ENCODE assay signal across 8 cellular contexts in genomic region chr5:66828551-66829421, GRCh38.
DNase-seq lines count a peak whose midpoint lies in the region; ATAC-seq, FAIRE-seq and TF ChIP-seq lines count a peak whose summit lies in the region.

No MANE protein-coding gene starts in this region.

- H3K36me3 ChIP-seq in BLaER1 treated with 17β-estradiol and CSF1 and Interleukin-3, amounts not matched to agents 10 nM and 100 nM: no peaks in the 10 kb centered on the region
- H3K36me3 ChIP-seq in ectodermal cell (ENCODE audit: control insufficient read depth, insufficient read depth, low read length) (no peaks in the 10 kb centered on the region), HepG2 (replicated peaks in 1 of 2; ENCODE audit: control insufficient read depth in 1 of 2, insufficient read depth in 2 of 2, low read length in 2 of 2) (no peaks in the 10 kb centered on the region)

- H3K36me3 Mint-ChIP-seq in activated CD4-positive, alpha-beta T cell treated with anti-CD3 and anti-CD28 coated beads, Interleukin-2, amount 10 ng/mL, durations not matched to agents 7 days and 5 days (ENCODE audit: low read depth): peaks cover 6% of the 10 kb centered on the region

- peak; percentile 56 for DNase-seq in NCI-H1694 treated with DMSO at 0.1 percent for 48 hours (lab: John Stamatoyannopoulos, UW)
- peak; percentile 79 for DNase-seq in activated CD4-positive, alpha-beta T cell treated with anti-CD3 and anti-CD28 coated beads, Interleukin-2, amount 10 ng/mL, durations not matched to agents 7 days and 5 days
- DNase-seq in HepG2 (ENCODE audit: low spot score): peak; percentile 7
- peak; percentile 46 to 50 for DNase-seq in stimulated activated CD4-positive, alpha-beta T cell treated with anti-CD3 and anti-CD28 coated beads, Interleukin-2, amount 100 ng/mL, for 24 hours

- H3K4me3 Mint-ChIP-seq in activated CD4-positive, alpha-beta T cell treated with anti-CD3 and anti-CD28 coated beads, Interleukin-2, amount 10 ng/mL, durations not matched to agents 7 days and 5 days: peak overlapping the region; percentile 83

- no peak for TF ChIP-seq POLR2A in HepG2 (IDR thresholded peaks at IDR 0.05; ENCODE audit: insufficient read depth in 1 of 2, low read depth in 2 of 2, low read length in 2 of 2)

- intact Hi-C loops in HepG2 (cut with micrococcal nuclease; ENCODE audit: unreplicated experiment): no loop called here

- no peak for FAIRE-seq in HepG2 (lab: Jason Lieb, UNC)

- peak overlapping the region; percentile 89 for H3K27ac Mint-ChIP-seq in activated CD4-positive, alpha-beta T cell treated with anti-CD3 and anti-CD28 coated beads, Interleukin-2, amount 10 ng/mL, durations not matched to agents 7 days and 5 days

- CTCF ChIA-PET in activated CD4-positive, alpha-beta T cell treated with anti-CD3 and anti-CD28 coated beads, Interleukin-2, amount 10 ng/mL, durations not matched to agents 7 days and 5 days (lab: Charles Lee): interaction anchor here (1.0 to 4.9 kb wide), 10 partner anchors 8 to 392 kb away, joined by 3 to 31 read pairs (median 4); no protein-coding TSS in a partner anchor
- CTCF ChIA-PET in HepG2 (lab: Yijun Ruan, JAX; ENCODE audit: low intra/inter-chr PET ratio, low total read pairs): no interaction called here

- no peaks in the 10 kb centered on the region for H3K9me3 ChIP-seq in BLaER1 treated with 17β-estradiol and CSF1 and Interleukin-3, amounts not matched to agents 10 nM and 100 nM (replicated peaks in 1 of 11)
- H3K9me3 ChIP-seq in ectodermal cell (ENCODE audit: control insufficient read depth, low read length) (no peaks in the 10 kb centered on the region), HepG2 (ENCODE audit: low read length) (no peaks in the 10 kb centered on the region)

- 8% methylated on average over 21 of the region's 21 CpGs for WGBS in ectodermal cell, 2 experiments
- 1% methylated on average over 20 of the region's 21 CpGs for WGBS in HepG2 (ENCODE audit: low lambda C conversion rate)

- H2AFZ ChIP-seq in HepG2 (ENCODE audit: low read length): no peak overlapping the region

- TF ChIP-seq CTCF in HepG2 (CRISPR knock-in tag; IDR thresholded peaks at IDR 0.05): no peak

- POLR2A ChIA-PET in activated CD4-positive, alpha-beta T cell treated with anti-CD3 and anti-CD28 coated beads, Interleukin-2, amount 10 ng/mL, durations not matched to agents 7 days and 5 days (lab: Charles Lee): interaction anchor here (0.7 to 1.9 kb wide), 2 partner anchors 12 to 1860 kb away, joined by 3 to 9 read pairs; no protein-coding TSS in a partner anchor
- POLR2A ChIA-PET in HepG2 (lab: Yijun Ruan, JAX): no interaction called here

- no peaks in the 10 kb centered on the region for H3K79me2 ChIP-seq in HepG2 (ENCODE audit: insufficient read depth, low read length)

- peaks cover 51% of the 10 kb centered on the region for H3K4me1 Mint-ChIP-seq in activated CD4-positive, alpha-beta T cell treated with anti-CD3 and anti-CD28 coated beads, Interleukin-2, amount 10 ng/mL, durations not matched to agents 7 days and 5 days

- in situ Hi-C loops in HepG2 (cut with HindIII; ENCODE audit: extremely low pct_ligation_motif_present, low pct_unique_long_range_greater_than_20kb): no loop called here

- H3K27me3 Mint-ChIP-seq in activated CD4-positive, alpha-beta T cell treated with anti-CD3 and anti-CD28 coated beads, Interleukin-2, amount 10 ng/mL, durations not matched to agents 7 days and 5 days: no peaks in the 10 kb centered on the region

- peak overlapping the region; percentile 61 to 89 (median 77) for H3K4me2 ChIP-seq in BLaER1 treated with 17β-estradiol and CSF1 and Interleukin-3, amounts not matched to agents 10 nM and 100 nM
- H3K4me2 ChIP-seq in HepG2 (ENCODE audit: low read depth, low read length): peak overlapping the region; percentile 52

- peak overlapping the region in 1 of 11 experiments; percentile 23; a peak in 1 of 22 replicates for H3K27ac ChIP-seq in BLaER1 treated with 17β-estradiol and CSF1 and Interleukin-3, amounts not matched to agents 10 nM and 100 nM
- no peak overlapping the region for H3K27ac ChIP-seq in ectodermal cell (ENCODE audit: insufficient read depth, low read depth, low read length, poor library complexity, severe bottlenecking)
- H3K27ac ChIP-seq in HepG2 (ENCODE audit: extremely low read length, insufficient read depth, low read length): no peak overlapping the region

- H3K27me3 ChIP-seq in BLaER1 treated with 17β-estradiol and CSF1 and Interleukin-3, amounts not matched to agents 10 nM and 100 nM: peaks cover 0 to 16% (median 0%) of the 10 kb centered on the region in 11 experiments; a peak in 4 of 22 replicates
- H3K27me3 ChIP-seq in ectodermal cell (ENCODE audit: control insufficient read depth, insufficient read depth, low read length, poor library complexity, severe bottlenecking) (no peaks in the 10 kb centered on the region), HepG2 (ENCODE audit: control insufficient read depth in 1 of 2, insufficient read depth in 2 of 2, low read length in 2 of 2) (peaks cover 0 to 19% of the 10 kb centered on the region in 2 experiments; a peak in 1 of 5 replicates)

- peaks cover 13 to 31% (median 23%) of the 10 kb centered on the region in 10 experiments for H3K4me1 ChIP-seq in BLaER1 treated with 17β-estradiol and CSF1 and Interleukin-3, amounts not matched to agents 10 nM and 100 nM
- H3K4me1 ChIP-seq in ectodermal cell (ENCODE audit: control insufficient read depth, insufficient read depth, low read length) (peaks cover 5% of the 10 kb centered on the region), HepG2 (ENCODE audit: insufficient read depth, low read length) (peaks cover 14% of the 10 kb centered on the region)

- BruUV-seq in HepG2 (replicated peaks; lab: Mats Ljungman, UMichigan): no TSS peak

- peak; percentile 53 for ATAC-seq in GM21447 (IDR thresholded peaks at IDR 0.05; ENCODE audit: unreplicated experiment)
- ATAC-seq in HepG2: peak; percentile 84
- ATAC-seq in GM21619 (IDR thresholded peaks at IDR 0.05; ENCODE audit: unreplicated experiment): no peak

- peaks cover 3% of the 10 kb centered on the region for H3K9me3 Mint-ChIP-seq in activated CD4-positive, alpha-beta T cell treated with anti-CD3 and anti-CD28 coated beads, Interleukin-2, amount 10 ng/mL, durations not matched to agents 7 days and 5 days

- peak overlapping the region in 6 of 10 experiments; percentile 8 to 42 (median 32); a peak in 8 of 20 replicates for H3K4me3 ChIP-seq in BLaER1 treated with 17β-estradiol and CSF1 and Interleukin-3, amounts not matched to agents 10 nM and 100 nM
- H3K4me3 ChIP-seq in ectodermal cell (ENCODE audit: insufficient read depth, low read depth, low read length) (peak overlapping the region; percentile 34), HepG2 (replicated peaks in 1 of 3; ENCODE audit: insufficient read depth in 1 of 3, low read depth in 2 of 3, low read length in 3 of 3) (peak overlapping the region in 2 of 3 experiments; percentile 5 to 24; a peak in 1 of 6 replicates)

- TF ChIP-seq EP300 in HepG2 (IDR thresholded peaks at IDR 0.05; ENCODE audit: low read depth in 2 of 2, low read length in 2 of 2) (no peak), HepG2 (CRISPR knock-in tag; IDR thresholded peaks at IDR 0.05; ENCODE audit: borderline replicate concordance) (no peak)

- peak overlapping the region in 9 of 11 experiments; percentile 7 to 58 (median 32); a peak in 7 of 22 replicates for H3K9ac ChIP-seq in BLaER1 treated with 17β-estradiol and CSF1 and Interleukin-3, amounts not matched to agents 10 nM and 100 nM
- H3K9ac ChIP-seq in HepG2 (ENCODE audit: insufficient read depth, low read depth, low read length): no peak overlapping the region

- no peaks in the 10 kb centered on the region for H4K20me1 ChIP-seq in BLaER1 treated with 17β-estradiol and CSF1 and Interleukin-3, amounts not matched to agents 10 nM and 100 nM
- no peaks in the 10 kb centered on the region for H4K20me1 ChIP-seq in HepG2 (ENCODE audit: insufficient read depth, low read length)

- no peak for TF ChIP-seq RAD21 in HepG2 (CRISPR knock-in tag; IDR thresholded peaks at IDR 0.05)

TF ChIP-seq in HepG2, 621 proteins besides CTCF, POLR2A, EP300 and RAD21 (continues in another document):
- TF ChIP-seq ELF3 (CRISPR knock-in tag; IDR thresholded peaks at IDR 0.05) (no peak), GPBP1L1 (CRISPR knock-in tag; IDR thresholded peaks at IDR 0.05) (no peak), SALL1 (CRISPR knock-in tag; IDR thresholded peaks at IDR 0.05) (no peak), SMYD3 (CRISPR knock-in tag; IDR thresholded peaks at IDR 0.05) (no peak), THAP11 (CRISPR knock-in tag; IDR thresholded peaks at IDR 0.05) (no peak), YEATS4 (CRISPR knock-in tag; IDR thresholded peaks at IDR 0.05; ENCODE audit: borderline replicate concordance) (no peak), CERS6 (CRISPR knock-in tag; IDR thresholded peaks at IDR 0.05) (no peak), ZBTB44 (CRISPR knock-in tag; IDR thresholded peaks at IDR 0.05) (no peak)

Comparison
In these comparisons a context has a peak if more than half of its experiments do, and no peak if none do; other contexts are left out.
1. DNase-seq: peak in every context shown above with its lines; median percentile 79 in activated CD4-positive, alpha-beta T cell treated with anti-CD3 and anti-CD28 coated beads, Interleukin-2, amount 10 ng/mL, durations not matched to agents 7 days and 5 days; 56 in NCI-H1694 treated with DMSO at 0.1 percent for 48 hours; 48 in stimulated activated CD4-positive, alpha-beta T cell treated with anti-CD3 and anti-CD28 coated beads, Interleukin-2, amount 100 ng/mL, for 24 hours; 7 in HepG2.